8 cellular contexts compared by ENCODE assay signal in genomic region chr1:91697322-91698260, GRCh38.
DNase-seq lines count a peak whose midpoint lies in the region; ATAC-seq and TF ChIP-seq lines count a peak whose summit lies in the region.

No MANE protein-coding gene starts in this region.

- CTCF ChIA-PET in activated naive CD4-positive, alpha-beta T cell treated with anti-CD3 and anti-CD28 coated beads for 36 hours (lab: Charles Lee), result interaction anchor here (0.6 kb wide), 1 partner anchor 243 kb away, joined by 3 read pairs; no protein-coding TSS in a partner anchor

- H3K4me3 Mint-ChIP-seq in activated naive CD4-positive, alpha-beta T cell treated with anti-CD3 and anti-CD28 coated beads for 36 hours, result peak overlapping the region; percentile 30

- H3K9me3 Mint-ChIP-seq in activated naive CD4-positive, alpha-beta T cell treated with anti-CD3 and anti-CD28 coated beads for 36 hours, result no peaks in the 10 kb centered on the region

- H3K36me3 Mint-ChIP-seq in activated naive CD4-positive, alpha-beta T cell treated with anti-CD3 and anti-CD28 coated beads for 36 hours (ENCODE audit: low read depth), result peaks cover 17% of the 10 kb centered on the region

- TF ChIP-seq EP300 in ovary (IDR thresholded peaks at IDR 0.05), result no peak

- H3K27me3 Mint-ChIP-seq in activated naive CD4-positive, alpha-beta T cell treated with anti-CD3 and anti-CD28 coated beads for 36 hours (ENCODE audit: low read depth), result no peaks in the 10 kb centered on the region

- DNase-seq in activated naive CD4-positive, alpha-beta T cell treated with anti-CD3 and anti-CD28 coated beads for 36 hours, result peak; percentile 77
- no peak for DNase-seq in ovary
- DNase-seq in hypothalamus (lab: John Stamatoyannopoulos, UW), result no peak
- DNase-seq in NCI-H774 (lab: John Stamatoyannopoulos, UW), result no peak
- no peak for DNase-seq in medulla oblongata (ENCODE audit: extremely low spot score)
- no peak for DNase-seq in RPMI8226

- peak overlapping the region; percentile 51 for H3K27ac Mint-ChIP-seq in activated naive CD4-positive, alpha-beta T cell treated with anti-CD3 and anti-CD28 coated beads for 36 hours

- H3K4me1 ChIP-seq in ovary (ENCODE audit: insufficient read depth), result peaks cover 16% of the 10 kb centered on the region

- no peaks in the 10 kb centered on the region for H3K9me3 ChIP-seq in ovary

- no peaks in the 10 kb centered on the region for H3K36me3 ChIP-seq in ovary

- H3K4me3 ChIP-seq in ovary, result no peak overlapping the region

- no peak for TF ChIP-seq CTCF in ovary (IDR thresholded peaks at IDR 0.05)

- H3K4me1 Mint-ChIP-seq in activated naive CD4-positive, alpha-beta T cell treated with anti-CD3 and anti-CD28 coated beads for 36 hours (ENCODE audit: low read depth), result peaks cover 28% of the 10 kb centered on the region

- intact Hi-C loops in activated naive CD4-positive, alpha-beta T cell treated with anti-CD3 and anti-CD28 coated beads for 36 hours (cut with micrococcal nuclease), result loop anchor here (1.0 kb wide), 3 partner anchors 16 to 57 kb away; no protein-coding TSS in a partner anchor
- intact Hi-C loops in ovary (cut with DNase I), result loop anchor here in 1 of 4 donors (10.0 kb wide), 1 partner anchor 197 kb away; no protein-coding TSS in a partner anchor

- peak overlapping the region; percentile 55 to 85 for H3K27ac ChIP-seq in ovary

- no peaks in the 10 kb centered on the region for H3K27me3 ChIP-seq in ovary

- WGBS in ovary, 3 donors, result 15 to 17% (median 16%) methylated on average over 5 of the region's 5 CpGs

- no peak for TF ChIP-seq POLR2A in ovary (IDR thresholded peaks at IDR 0.05)

- ATAC-seq in GM19351 (IDR thresholded peaks at IDR 0.05; ENCODE audit: unreplicated experiment), result peak; percentile 91
- peak; percentile 59 for ATAC-seq in HG03196 (IDR thresholded peaks at IDR 0.05; ENCODE audit: unreplicated experiment)
